Comparison of ENCODE assay signal across 14 cellular contexts in the genomic region with DNA sequence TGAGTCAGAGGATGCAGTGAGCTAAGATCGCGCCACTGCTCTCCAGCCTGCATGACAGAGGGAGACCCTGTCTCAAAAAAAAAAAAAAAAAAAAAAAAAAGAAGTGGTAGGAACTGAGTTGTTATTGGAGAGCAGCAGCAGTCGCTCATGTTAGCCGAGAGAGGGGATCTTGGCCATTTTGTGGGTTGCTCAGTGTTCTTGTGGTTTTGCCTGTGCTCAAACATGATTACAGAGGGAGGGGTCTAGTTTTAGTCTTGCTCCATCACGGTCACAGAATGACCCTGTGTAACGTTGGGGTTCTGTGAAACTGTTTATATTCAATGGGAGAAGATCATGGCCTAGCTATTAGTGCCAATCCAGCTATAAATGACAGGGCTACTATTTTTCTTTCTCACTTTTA. TPM values are rescaled to one million over a fixed set of nuclear protein-coding genes. Genes with fewer than 3 reads are reported as not detected.
DNase-seq lines count a peak whose midpoint lies in the region; ATAC-seq, FAIRE-seq and TF ChIP-seq lines count a peak whose summit lies in the region.
"Had no signal": no experiment of that assay in that cellular context is flagged by ENCODE, and none has a peak within 500 bp of the region (broad histone marks: within the 10 kb centered on the region; RNA-seq: fewer than 3 reads in every experiment).

No MANE protein-coding gene starts in this region.

- H3K36me3 Mint-ChIP-seq in activated naive CD4-positive, alpha-beta T cell treated with anti-CD3 and anti-CD28 coated beads, Interleukin-2, amount 50 U/mL, for 24 hours = peaks cover 13% of the 10 kb centered on the region
- H3K36me3 Mint-ChIP-seq in activated naive CD4-positive, alpha-beta T cell treated with anti-CD3 and anti-CD28 coated beads, Interleukin-2, amount 50 U/mL, for 72 hours = peaks cover 24 to 51% of the 10 kb centered on the region in 2 donors

- peaks cover 28% of the 10 kb centered on the region for H3K79me2 ChIP-seq in OCI-LY3 (ENCODE audit: low read length)
- H3K79me2 ChIP-seq in K562 (ENCODE audit: control insufficient read depth, insufficient read depth, low read length) = peaks cover 37% of the 10 kb centered on the region

- CTCF ChIA-PET in K562 (lab: Yijun Ruan, JAX; ENCODE audit: low intra/inter-chr PET ratio) = interaction anchor here (0.9 kb wide), 1 partner anchor 224 kb away, joined by 3 read pairs; no protein-coding TSS in a partner anchor

- no peaks in the 10 kb centered on the region for H3K9me1 ChIP-seq in K562 (ENCODE audit: control insufficient read depth, insufficient read depth, low read length)

- H3K4me1 Mint-ChIP-seq in activated naive CD4-positive, alpha-beta T cell treated with anti-CD3 and anti-CD28 coated beads, Interleukin-2, amount 50 U/mL, for 24 hours = peaks cover 48% of the 10 kb centered on the region
- peaks cover 47% of the 10 kb centered on the region for H3K4me1 Mint-ChIP-seq in stimulated activated naive CD8-positive, alpha-beta T cell treated with anti-CD3 and anti-CD28 coated beads, Interleukin-15, amount 100 ng/mL, for 72 hours

- 27% methylated on average over 4 of the region's 6 CpGs for WGBS in K562 (ENCODE audit: insufficient coverage, low coverage, missing lambda C conversion rate)

- H4K20me1 ChIP-seq in OCI-LY3 (ENCODE audit: insufficient read depth, low read length) (no peaks in the 10 kb centered on the region), K562 (replicated peaks; ENCODE audit: control insufficient read depth, insufficient read depth, low read length) (no peaks in the 10 kb centered on the region; the same call in 1 of the 2 replicates)

- in situ Hi-C loops in K562 (cut with MboI) = loop anchor here (5.0 kb wide), 1 partner anchor 98 kb away; no protein-coding TSS in a partner anchor

- no peaks in the 10 kb centered on the region for H3K27me3 Mint-ChIP-seq in activated naive CD4-positive, alpha-beta T cell treated with anti-CD3 and anti-CD28 coated beads, Interleukin-2, amount 50 U/mL, for 24 hours
- no peaks in the 10 kb centered on the region for H3K27me3 Mint-ChIP-seq in stimulated activated naive CD8-positive, alpha-beta T cell treated with anti-CD3 and anti-CD28 coated beads, Interleukin-15, amount 100 ng/mL, for 72 hours

- H3K4me2 ChIP-seq in OCI-LY3 (ENCODE audit: low read length) (peak overlapping the region; percentile 95), K562 (ENCODE audit: insufficient read depth, low read length) (peak overlapping the region; percentile 96; the same call in 1 of the 2 replicates)

- no peak overlapping the region for H3K4me3 ChIP-seq in OCI-LY3 (ENCODE audit: low read length)
- H3K4me3 ChIP-seq in K562 = no peak overlapping the region; the same call in 1 of the 2 replicates

- ATAC-seq in activated naive CD4-positive, alpha-beta T cell treated with anti-CD3 and anti-CD28 coated beads, Interleukin-2, amount 50 U/mL, for 72 hours = no peak
- ATAC-seq in K562 (no peak), GM18502 (IDR thresholded peaks at IDR 0.05; ENCODE audit: poor library complexity, unreplicated experiment) (no peak)
- ATAC-seq in stimulated activated naive CD8-positive, alpha-beta T cell treated with anti-CD3 and anti-CD28 coated beads, Interleukin-15, amount 100 ng/mL, for 72 hours = no peak
- ATAC-seq: activated CD4-positive, CD25-positive, alpha-beta regulatory T cell treated with anti-CD3 and anti-CD28 coated beads, Interleukin-2, amount 50 U/mL, for 24 hours; heart left ventricle; left lung had no signal

- H2AFZ ChIP-seq in OCI-LY3 (ENCODE audit: low read depth, low read length) (no peak overlapping the region), K562 (ENCODE audit: low read depth, low read length) (no peak overlapping the region)

- TF ChIP-seq CTCF in OCI-LY3 (IDR thresholded peaks at IDR 0.05; ENCODE audit: low read depth, low read length) = no peak
- no peak for TF ChIP-seq CTCF in K562 (IDR thresholded peaks at IDR 0.05 in 2 of 3, conservative IDR thresholded peaks at IDR 0.05 in 1 of 3; ENCODE audit: insufficient read depth in 2 of 3, low read depth in 1 of 3, low read length in 3 of 3)

- H3K9me3 ChIP-seq in OCI-LY3 (ENCODE audit: insufficient read depth, low read length) = no peaks in the 10 kb centered on the region
- no peaks in the 10 kb centered on the region for H3K9me3 ChIP-seq in K562 (replicated peaks; ENCODE audit: control insufficient read depth, insufficient read depth, low read depth, low read length)
- H3K9me3 ChIP-seq: heart left ventricle, left lung had no signal

- H3K9me3 Mint-ChIP-seq in activated naive CD4-positive, alpha-beta T cell treated with anti-CD3 and anti-CD28 coated beads, Interleukin-2, amount 50 U/mL, for 24 hours = no peaks in the 10 kb centered on the region
- no peaks in the 10 kb centered on the region for H3K9me3 Mint-ChIP-seq in activated naive CD4-positive, alpha-beta T cell treated with anti-CD3 and anti-CD28 coated beads, Interleukin-2, amount 50 U/mL, for 72 hours
- H3K9me3 Mint-ChIP-seq in stimulated activated naive CD8-positive, alpha-beta T cell treated with anti-CD3 and anti-CD28 coated beads, Interleukin-15, amount 100 ng/mL, for 72 hours = no peaks in the 10 kb centered on the region

- no peak for DNase-seq in activated naive CD4-positive, alpha-beta T cell treated with anti-CD3 and anti-CD28 coated beads, Interleukin-2, amount 50 U/mL, for 72 hours (ENCODE audit: low spot score in 2 of 2)
- DNase-seq in K562 (ENCODE audit: extremely low read depth in 1 of 4, low spot score in 3 of 4) (no peak), NCI-H1436 treated with DMSO at 0.1 percent for 48 hours (lab: John Stamatoyannopoulos, UW) (no peak), SW480 (ENCODE audit: low spot score) (no peak)
- no peak for DNase-seq in stimulated activated naive CD8-positive, alpha-beta T cell treated with anti-CD3 and anti-CD28 coated beads, Interleukin-15, amount 100 ng/mL, for 72 hours
- DNase-seq: amniotic stem cell, GDM1, heart left ventricle, left lung, NCI-H2227 treated with DMSO at 0.1 percent for 48 hours had no signal

- no peak overlapping the region for H3K27ac ChIP-seq in OCI-LY3 (ENCODE audit: low read length)
- H3K27ac ChIP-seq in K562 (ENCODE audit: extremely low read depth, low read depth, low read length) = no peak overlapping the region; the same call in 2 of the 3 replicates
- H3K27ac ChIP-seq: heart left ventricle, left lung had no signal

- H3K27me3 ChIP-seq in OCI-LY3 (ENCODE audit: low read depth, low read length) = no peaks in the 10 kb centered on the region
- no peaks in the 10 kb centered on the region for H3K27me3 ChIP-seq in K562 (ENCODE audit: control insufficient read depth in 2 of 2, insufficient read depth in 2 of 2, low read length in 2 of 2)
- H3K27me3 ChIP-seq: heart left ventricle, left lung had no signal

- H3K9ac ChIP-seq in OCI-LY3 (ENCODE audit: low read length) (no peak overlapping the region), K562 (ENCODE audit: insufficient read depth in 1 of 2, low read depth in 2 of 2, low read length in 2 of 2) (peak overlapping the region in 1 of 2 experiments; percentile 94; a peak in 2 of 4 replicates)

- H3K36me3 ChIP-seq in OCI-LY3 (replicated peaks; ENCODE audit: low read depth, low read length) (peaks cover 20% of the 10 kb centered on the region), K562 (ENCODE audit: control insufficient read depth, insufficient read depth, low read length) (peaks cover 37% of the 10 kb centered on the region)

- peaks cover 23% of the 10 kb centered on the region for H3K4me1 ChIP-seq in OCI-LY3 (ENCODE audit: low read length)
- peaks cover 23 to 30% of the 10 kb centered on the region in 2 experiments; a peak in 4 of 5 replicates for H3K4me1 ChIP-seq in K562 (replicated peaks in 1 of 2; ENCODE audit: control insufficient read depth in 2 of 2, insufficient read depth in 2 of 2, low read length in 2 of 2)

- no peak overlapping the region for H3K27ac Mint-ChIP-seq in activated naive CD4-positive, alpha-beta T cell treated with anti-CD3 and anti-CD28 coated beads, Interleukin-2, amount 50 U/mL, for 24 hours
- H3K27ac Mint-ChIP-seq in activated naive CD4-positive, alpha-beta T cell treated with anti-CD3 and anti-CD28 coated beads, Interleukin-2, amount 50 U/mL, for 72 hours = peak overlapping the region in 1 of 2 donors; percentile 97
- H3K27ac Mint-ChIP-seq in stimulated activated naive CD8-positive, alpha-beta T cell treated with anti-CD3 and anti-CD28 coated beads, Interleukin-15, amount 100 ng/mL, for 72 hours = no peak overlapping the region

- TF ChIP-seq RAD21 in K562 (CRISPR knock-in tag; conservative IDR thresholded peaks at IDR 0.05 in 1 of 2, IDR thresholded peaks at IDR 0.05 in 1 of 2) = no peak

- no peak for TF ChIP-seq EP300 in K562 (IDR thresholded peaks at IDR 0.05; ENCODE audit: low read length)

- POLR2A ChIA-PET in K562 (lab: Yijun Ruan, JAX) = interaction anchor here (0.6 to 0.9 kb wide), 2 partner anchors 52 to 102 kb away, joined by 3 read pairs; no protein-coding TSS in a partner anchor

- no peak for TF ChIP-seq POLR2A in K562 (conservative IDR thresholded peaks at IDR 0.05)

- H3K4me3 Mint-ChIP-seq in activated naive CD4-positive, alpha-beta T cell treated with anti-CD3 and anti-CD28 coated beads, Interleukin-2, amount 50 U/mL, for 24 hours = peak overlapping the region; percentile 98
- H3K4me3 Mint-ChIP-seq in stimulated activated naive CD8-positive, alpha-beta T cell treated with anti-CD3 and anti-CD28 coated beads, Interleukin-15, amount 100 ng/mL, for 72 hours = peak overlapping the region; percentile 22 to 84

- FAIRE-seq in K562 (lab: Jason Lieb, UNC) = no peak

- intact Hi-C loops in K562 (cut with micrococcal nuclease) = loop anchor here (2.0 to 5.0 kb wide), 4 partner anchors 58 to 187 kb away; partner anchors contain the start of genes RPS25, SLC37A4 and TRAPPC4

- no TSS peak for BruUV-seq in K562 (replicated peaks; lab: Mats Ljungman, UMichigan)

RNA-seq across cellular contexts. Expression of gene DPAGT1, which starts 1.9 kb away (rescaled TPM):
- total RNA-seq in activated naive CD4-positive, alpha-beta T cell treated with anti-CD3 and anti-CD28 coated beads, Interleukin-2, amount 50 U/mL, for 72 hours = 10 to 100 TPM; 74.7 to 79.9 TPM
- 270 and 472 TPM in 2 replicates for total RNA-seq in K562 (2011; cell fraction: chromatin; rRNA removed; ENCODE audit: low replicate concordance)
- 367 and 397 TPM in 2 replicates for total RNA-seq in K562 (2011; cell fraction: nucleolus; rRNA removed)
- 334 and 339 TPM in 2 replicates for total RNA-seq in K562 (2011; cell fraction: nucleoplasm; rRNA removed)
- 29.9 and 44.1 TPM in 2 replicates for total RNA-seq in K562 (2014; rRNA removed)
- total RNA-seq in K562 (2014; rRNA removed; fragmentation: Illumina TruSeq; extraction: Trizol) = 42.2 and 43.8 TPM in 2 replicates
- total RNA-seq in K562 (2015; rRNA removed; fragmentation: Illumina TruSeq; extraction: Trizol) = 35.3 and 40.0 TPM in 2 replicates
- 79.3 and 85.8 TPM in 2 replicates for total RNA-seq in K562 (2021)
- 85.0 and 126 TPM in 2 replicates for polyA plus RNA-seq in K562 (2011; rRNA removed)
- 181 and 307 TPM in 2 replicates for polyA plus RNA-seq in K562 (2011; cell fraction: cytosol; rRNA removed)
- polyA plus RNA-seq in K562 (2011; cell fraction: nucleus; rRNA removed) = 605 and 868 TPM in 2 replicates
- 55.2 and 59.1 TPM in 2 replicates for polyA plus RNA-seq in K562 (2012)
- polyA plus RNA-seq in K562 (2014; fragmentation: Illumina TruSeq; extraction: Trizol) = 112 and 113 TPM in 2 replicates
- polyA plus RNA-seq in K562 (2014; fragmentation: Nextera tagmentation; extraction: Ambion mirVana) = 100 to 1,000 TPM in 1 of 2 experiments, 10 to 100 TPM in 1; 91.1 to 135 TPM
- polyA plus RNA-seq in K562 (2014; rRNA removed) = 61.3 and 79.2 TPM in 2 replicates
- 93.3 and 126 TPM in 2 replicates for polyA minus RNA-seq in K562 (2011; rRNA and poly(A)+ RNA removed)
- polyA minus RNA-seq in K562 (2011; cell fraction: cytosol; rRNA and poly(A)+ RNA removed) = 33.0 and 58.4 TPM in 2 replicates
- polyA minus RNA-seq in K562 (2011; cell fraction: nucleus; rRNA and poly(A)+ RNA removed) = 82.9 and 117 TPM in 2 replicates

RNA-seq across cellular contexts. Expression of gene C2CD2L, which starts 7.4 kb away (rescaled TPM):
- 10 to 100 TPM; 19.1 to 43.2 TPM for total RNA-seq in activated naive CD4-positive, alpha-beta T cell treated with anti-CD3 and anti-CD28 coated beads, Interleukin-2, amount 50 U/mL, for 72 hours
- total RNA-seq in K562 (2011; cell fraction: chromatin; rRNA removed; ENCODE audit: low replicate concordance) = 55.3 and 136 TPM in 2 replicates
- 108 and 111 TPM in 2 replicates for total RNA-seq in K562 (2011; cell fraction: nucleolus; rRNA removed)
- total RNA-seq in K562 (2011; cell fraction: nucleoplasm; rRNA removed) = 77.1 and 102 TPM in 2 replicates
- total RNA-seq in K562 (2014; rRNA removed) (16.9 and 23.8 TPM in 2 replicates), K562 (2014; rRNA removed; fragmentation: Illumina TruSeq; extraction: Trizol) (6.9 and 11.8 TPM in 2 replicates), K562 (2015; rRNA removed; fragmentation: Illumina TruSeq; extraction: Trizol) (14.8 and 15.6 TPM in 2 replicates), K562 (2021) (34.1 and 41.2 TPM in 2 replicates)
- polyA plus RNA-seq in K562 (2011; rRNA removed) (10.8 and 19.6 TPM in 2 replicates), K562 (2014; fragmentation: Illumina TruSeq; extraction: Trizol) (29.7 and 34.7 TPM in 2 replicates), K562 (2014; fragmentation: Nextera tagmentation; extraction: Ambion mirVana) (1 to 10 TPM in 1 of 2 experiments, under 1 TPM in 1; 0.66 to 1.0 TPM), K562 (2014; rRNA removed) (22.4 and 25.7 TPM in 2 replicates)
- polyA plus RNA-seq in K562 (2011; cell fraction: cytosol; rRNA removed) = 13.0 and 21.3 TPM in 2 replicates
- 40.4 and 77.6 TPM in 2 replicates for polyA plus RNA-seq in K562 (2011; cell fraction: nucleus; rRNA removed)
- polyA plus RNA-seq in K562 (2012) = 20.0 and 49.0 TPM in 2 replicates
- polyA minus RNA-seq in K562 (2011; rRNA and poly(A)+ RNA removed) = 14.8 and 15.7 TPM in 2 replicates
- polyA minus RNA-seq in K562 (2011; cell fraction: cytosol; rRNA and poly(A)+ RNA removed) = 14.0 and 18.9 TPM in 2 replicates
- 42.3 and 43.5 TPM in 2 replicates for polyA minus RNA-seq in K562 (2011; cell fraction: nucleus; rRNA and poly(A)+ RNA removed)

RNA-seq across cellular contexts. Expression of gene HMBS, which starts 15.0 kb away (rescaled TPM):
- total RNA-seq in activated naive CD4-positive, alpha-beta T cell treated with anti-CD3 and anti-CD28 coated beads, Interleukin-2, amount 50 U/mL, for 72 hours = 10 to 100 TPM; 20.0 to 35.7 TPM
- total RNA-seq in K562 (2011; cell fraction: chromatin; rRNA removed; ENCODE audit: low replicate concordance) = 269 and 490 TPM in 2 replicates
- 337 and 417 TPM in 2 replicates for total RNA-seq in K562 (2011; cell fraction: nucleolus; rRNA removed)
- total RNA-seq in K562 (2011; cell fraction: nucleoplasm; rRNA removed) = 304 and 321 TPM in 2 replicates
- total RNA-seq in K562 (2014; rRNA removed) (82.8 and 118 TPM in 2 replicates), K562 (2014; rRNA removed; fragmentation: Illumina TruSeq; extraction: Trizol) (108 and 113 TPM in 2 replicates), K562 (2015; rRNA removed; fragmentation: Illumina TruSeq; extraction: Trizol) (52.3 and 56.9 TPM in 2 replicates), K562 (2021) (272 and 282 TPM in 2 replicates)
- polyA plus RNA-seq in K562 (2011; rRNA removed) (311 and 380 TPM in 2 replicates), K562 (2014; fragmentation: Illumina TruSeq; extraction: Trizol) (286 and 323 TPM in 2 replicates), K562 (2014; fragmentation: Nextera tagmentation; extraction: Ambion mirVana) (100 to 1,000 TPM; 308 to 385 TPM), K562 (2014; rRNA removed) (294 and 314 TPM in 2 replicates)
- 268 and 371 TPM in 2 replicates for polyA plus RNA-seq in K562 (2011; cell fraction: cytosol; rRNA removed)
- 618 and 678 TPM in 2 replicates for polyA plus RNA-seq in K562 (2011; cell fraction: nucleus; rRNA removed)
- 146 and 173 TPM in 2 replicates for polyA plus RNA-seq in K562 (2012)
- polyA minus RNA-seq in K562 (2011; rRNA and poly(A)+ RNA removed) = 161 and 230 TPM in 2 replicates
- 85.6 and 104 TPM in 2 replicates for polyA minus RNA-seq in K562 (2011; cell fraction: cytosol; rRNA and poly(A)+ RNA removed)
- 144 and 221 TPM in 2 replicates for polyA minus RNA-seq in K562 (2011; cell fraction: nucleus; rRNA and poly(A)+ RNA removed)

RNA-seq across cellular contexts. Expression of gene HINFP, which starts 21.7 kb away (rescaled TPM):
- 10 to 100 TPM; 38.0 to 53.3 TPM for total RNA-seq in activated naive CD4-positive, alpha-beta T cell treated with anti-CD3 and anti-CD28 coated beads, Interleukin-2, amount 50 U/mL, for 72 hours
- 110 and 177 TPM in 2 replicates for total RNA-seq in K562 (2011; cell fraction: chromatin; rRNA removed; ENCODE audit: low replicate concordance)
- total RNA-seq in K562 (2011; cell fraction: nucleolus; rRNA removed) = 95.9 and 97.1 TPM in 2 replicates
- 112 and 129 TPM in 2 replicates for total RNA-seq in K562 (2011; cell fraction: nucleoplasm; rRNA removed)
- total RNA-seq in K562 (2014; rRNA removed) = 15.1 and 17.0 TPM in 2 replicates
- 14.5 and 15.8 TPM in 2 replicates for total RNA-seq in K562 (2014; rRNA removed; fragmentation: Illumina TruSeq; extraction: Trizol)
- 13.8 and 13.9 TPM in 2 replicates for total RNA-seq in K562 (2015; rRNA removed; fragmentation: Illumina TruSeq; extraction: Trizol)
- total RNA-seq in K562 (2021) = 23.5 and 24.6 TPM in 2 replicates
- polyA plus RNA-seq in K562 (2011; rRNA removed) = 29.4 and 41.9 TPM in 2 replicates
- polyA plus RNA-seq in K562 (2011; cell fraction: cytosol; rRNA removed) = 33.8 and 41.0 TPM in 2 replicates
- polyA plus RNA-seq in K562 (2011; cell fraction: nucleus; rRNA removed) = 89.9 and 99.2 TPM in 2 replicates
- 15.5 and 24.5 TPM in 2 replicates for polyA plus RNA-seq in K562 (2012)
- 19.1 and 21.5 TPM in 2 replicates for polyA plus RNA-seq in K562 (2014; fragmentation: Illumina TruSeq; extraction: Trizol)
- 10 to 100 TPM; 22.5 to 34.1 TPM for polyA plus RNA-seq in K562 (2014; fragmentation: Nextera tagmentation; extraction: Ambion mirVana)
- 24.0 and 30.5 TPM in 2 replicates for polyA plus RNA-seq in K562 (2014; rRNA removed)
- 32.2 and 33.0 TPM in 2 replicates for polyA minus RNA-seq in K562 (2011; rRNA and poly(A)+ RNA removed)
- polyA minus RNA-seq in K562 (2011; cell fraction: cytosol; rRNA and poly(A)+ RNA removed) = 8.2 and 17.7 TPM in 2 replicates
- 28.0 and 41.1 TPM in 2 replicates for polyA minus RNA-seq in K562 (2011; cell fraction: nucleus; rRNA and poly(A)+ RNA removed)

RNA-seq across cellular contexts. Expression of gene VPS11, which starts 32.1 kb away (rescaled TPM):
- total RNA-seq in activated naive CD4-positive, alpha-beta T cell treated with anti-CD3 and anti-CD28 coated beads, Interleukin-2, amount 50 U/mL, for 72 hours = 10 to 100 TPM; 26.6 to 42.2 TPM
- 48.5 and 85.1 TPM in 2 replicates for total RNA-seq in K562 (2011; cell fraction: chromatin; rRNA removed; ENCODE audit: low replicate concordance)
- total RNA-seq in K562 (2011; cell fraction: nucleolus; rRNA removed) = 45.9 and 54.7 TPM in 2 replicates
- total RNA-seq in K562 (2011; cell fraction: nucleoplasm; rRNA removed) = 43.9 and 49.8 TPM in 2 replicates
- 31.2 and 38.7 TPM in 2 replicates for total RNA-seq in K562 (2014; rRNA removed)
- total RNA-seq in K562 (2014; rRNA removed; fragmentation: Illumina TruSeq; extraction: Trizol) = 20.4 and 23.0 TPM in 2 replicates
- total RNA-seq in K562 (2015; rRNA removed; fragmentation: Illumina TruSeq; extraction: Trizol) = 31.3 and 33.5 TPM in 2 replicates
- total RNA-seq in K562 (2021) = 25.5 and 28.6 TPM in 2 replicates
- polyA plus RNA-seq in K562 (2011; rRNA removed) = 14.1 and 16.7 TPM in 2 replicates
- polyA plus RNA-seq in K562 (2011; cell fraction: cytosol; rRNA removed) = 19.3 and 19.7 TPM in 2 replicates
- 37.0 and 59.4 TPM in 2 replicates for polyA plus RNA-seq in K562 (2011; cell fraction: nucleus; rRNA removed)
- 30.8 and 37.2 TPM in 2 replicates for polyA plus RNA-seq in K562 (2012)
- polyA plus RNA-seq in K562 (2014; fragmentation: Illumina TruSeq; extraction: Trizol) = 31.1 and 35.5 TPM in 2 replicates
- polyA plus RNA-seq in K562 (2014; fragmentation: Nextera tagmentation; extraction: Ambion mirVana) = 10 to 100 TPM; 19.7 to 31.6 TPM
- polyA plus RNA-seq in K562 (2014; rRNA removed) = 24.9 and 27.5 TPM in 2 replicates
- polyA minus RNA-seq in K562 (2011; rRNA and poly(A)+ RNA removed) = 20.5 and 26.5 TPM in 2 replicates
- polyA minus RNA-seq in K562 (2011; cell fraction: cytosol; rRNA and poly(A)+ RNA removed) = 17.9 and 24.6 TPM in 2 replicates
- polyA minus RNA-seq in K562 (2011; cell fraction: nucleus; rRNA and poly(A)+ RNA removed) = 16.6 and 18.9 TPM in 2 replicates
